Comparison of ENCODE assay signal across 1 cellular context in the genomic region with DNA sequence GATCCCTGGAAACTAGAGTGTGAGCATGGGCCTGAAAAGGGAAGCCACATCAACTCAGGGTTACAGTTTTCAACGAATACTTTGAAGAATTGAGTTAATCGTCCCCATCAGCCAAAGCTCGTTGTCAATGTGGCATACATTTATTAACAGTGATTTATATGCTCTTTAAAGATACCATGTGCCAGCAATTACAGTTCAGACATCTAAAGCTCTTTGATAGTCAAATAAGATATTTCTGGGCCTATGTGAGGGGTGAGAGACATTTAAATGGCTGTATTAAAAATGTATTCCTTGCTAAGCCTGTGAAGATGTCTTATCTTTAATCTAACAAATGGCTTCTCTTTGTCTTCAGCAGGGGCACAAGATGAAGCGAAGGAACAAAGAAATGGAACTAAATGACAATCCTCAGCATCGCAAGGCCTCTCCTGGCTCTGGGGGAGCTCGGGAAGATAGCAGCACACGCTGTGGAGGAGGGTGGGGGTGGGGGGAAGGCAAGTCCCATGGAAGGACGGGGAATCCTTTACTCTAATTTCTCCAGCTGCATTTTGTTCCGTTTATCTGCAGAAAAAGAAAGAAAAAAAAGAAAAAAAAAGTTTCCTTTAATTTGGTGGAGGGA.
TF ChIP-seq lines count a peak whose summit lies in the region.

No MANE protein-coding gene starts in this region.

TF ChIP-seq in GM23338, 12 proteins besides CTCF, POLR2A, EP300 and RAD21 (continued from another document):
- TF ChIP-seq, protein P1, sequence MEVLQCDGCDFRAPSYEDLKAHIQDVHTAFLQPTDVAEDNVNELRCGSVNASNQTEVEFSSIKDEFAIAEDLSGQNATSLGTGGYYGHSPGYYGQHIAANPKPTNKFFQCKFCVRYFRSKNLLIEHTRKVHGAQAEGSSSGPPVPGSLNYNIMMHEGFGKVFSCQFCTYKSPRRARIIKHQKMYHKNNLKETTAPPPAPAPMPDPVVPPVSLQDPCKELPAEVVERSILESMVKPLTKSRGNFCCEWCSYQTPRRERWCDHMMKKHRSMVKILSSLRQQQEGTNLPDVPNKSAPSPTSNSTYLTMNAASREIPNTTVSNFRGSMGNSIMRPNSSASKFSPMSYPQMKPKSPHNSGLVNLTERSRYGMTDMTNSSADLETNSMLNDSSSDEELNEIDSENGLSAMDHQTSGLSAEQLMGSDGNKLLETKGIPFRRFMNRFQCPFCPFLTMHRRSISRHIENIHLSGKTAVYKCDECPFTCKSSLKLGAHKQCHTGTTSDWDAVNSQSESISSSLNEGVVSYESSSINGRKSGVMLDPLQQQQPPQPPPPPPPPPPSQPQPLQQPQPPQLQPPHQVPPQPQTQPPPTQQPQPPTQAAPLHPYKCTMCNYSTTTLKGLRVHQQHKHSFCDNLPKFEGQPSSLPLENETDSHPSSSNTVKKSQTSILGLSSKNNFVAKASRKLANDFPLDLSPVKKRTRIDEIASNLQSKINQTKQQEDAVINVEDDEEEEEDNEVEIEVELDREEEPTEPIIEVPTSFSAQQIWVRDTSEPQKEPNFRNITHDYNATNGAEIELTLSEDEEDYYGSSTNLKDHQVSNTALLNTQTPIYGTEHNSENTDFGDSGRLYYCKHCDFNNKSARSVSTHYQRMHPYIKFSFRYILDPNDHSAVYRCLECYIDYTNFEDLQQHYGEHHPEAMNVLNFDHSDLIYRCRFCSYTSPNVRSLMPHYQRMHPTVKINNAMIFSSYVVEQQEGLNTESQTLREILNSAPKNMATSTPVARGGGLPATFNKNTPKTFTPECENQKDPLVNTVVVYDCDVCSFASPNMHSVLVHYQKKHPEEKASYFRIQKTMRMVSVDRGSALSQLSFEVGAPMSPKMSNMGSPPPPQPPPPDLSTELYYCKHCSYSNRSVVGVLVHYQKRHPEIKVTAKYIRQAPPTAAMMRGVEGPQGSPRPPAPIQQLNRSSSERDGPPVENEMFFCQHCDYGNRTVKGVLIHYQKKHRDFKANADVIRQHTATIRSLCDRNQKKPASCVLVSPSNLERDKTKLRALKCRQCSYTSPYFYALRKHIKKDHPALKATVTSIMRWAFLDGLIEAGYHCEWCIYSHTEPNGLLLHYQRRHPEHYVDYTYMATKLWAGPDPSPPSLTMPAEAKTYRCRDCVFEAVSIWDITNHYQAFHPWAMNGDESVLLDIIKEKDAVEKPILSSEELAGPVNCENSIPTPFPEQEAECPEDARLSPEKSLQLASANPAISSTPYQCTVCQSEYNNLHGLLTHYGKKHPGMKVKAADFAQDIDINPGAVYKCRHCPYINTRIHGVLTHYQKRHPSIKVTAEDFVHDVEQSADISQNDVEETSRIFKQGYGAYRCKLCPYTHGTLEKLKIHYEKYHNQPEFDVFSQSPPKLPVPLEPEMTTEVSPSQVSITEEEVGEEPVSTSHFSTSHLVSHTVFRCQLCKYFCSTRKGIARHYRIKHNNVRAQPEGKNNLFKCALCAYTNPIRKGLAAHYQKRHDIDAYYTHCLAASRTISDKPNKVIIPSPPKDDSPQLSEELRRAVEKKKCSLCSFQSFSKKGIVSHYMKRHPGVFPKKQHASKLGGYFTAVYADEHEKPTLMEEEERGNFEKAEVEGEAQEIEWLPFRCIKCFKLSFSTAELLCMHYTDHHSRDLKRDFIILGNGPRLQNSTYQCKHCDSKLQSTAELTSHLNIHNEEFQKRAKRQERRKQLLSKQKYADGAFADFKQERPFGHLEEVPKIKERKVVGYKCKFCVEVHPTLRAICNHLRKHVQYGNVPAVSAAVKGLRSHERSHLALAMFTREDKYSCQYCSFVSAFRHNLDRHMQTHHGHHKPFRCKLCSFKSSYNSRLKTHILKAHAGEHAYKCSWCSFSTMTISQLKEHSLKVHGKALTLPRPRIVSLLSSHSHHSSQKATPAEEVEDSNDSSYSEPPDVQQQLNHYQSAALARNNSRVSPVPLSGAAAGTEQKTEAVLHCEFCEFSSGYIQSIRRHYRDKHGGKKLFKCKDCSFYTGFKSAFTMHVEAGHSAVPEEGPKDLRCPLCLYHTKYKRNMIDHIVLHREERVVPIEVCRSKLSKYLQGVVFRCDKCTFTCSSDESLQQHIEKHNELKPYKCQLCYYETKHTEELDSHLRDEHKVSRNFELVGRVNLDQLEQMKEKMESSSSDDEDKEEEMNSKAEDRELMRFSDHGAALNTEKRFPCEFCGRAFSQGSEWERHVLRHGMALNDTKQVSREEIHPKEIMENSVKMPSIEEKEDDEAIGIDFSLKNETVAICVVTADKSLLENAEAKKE (CRISPR knock-in tag; IDR thresholded peaks at IDR 0.05): no peak
